In the genomic region with DNA sequence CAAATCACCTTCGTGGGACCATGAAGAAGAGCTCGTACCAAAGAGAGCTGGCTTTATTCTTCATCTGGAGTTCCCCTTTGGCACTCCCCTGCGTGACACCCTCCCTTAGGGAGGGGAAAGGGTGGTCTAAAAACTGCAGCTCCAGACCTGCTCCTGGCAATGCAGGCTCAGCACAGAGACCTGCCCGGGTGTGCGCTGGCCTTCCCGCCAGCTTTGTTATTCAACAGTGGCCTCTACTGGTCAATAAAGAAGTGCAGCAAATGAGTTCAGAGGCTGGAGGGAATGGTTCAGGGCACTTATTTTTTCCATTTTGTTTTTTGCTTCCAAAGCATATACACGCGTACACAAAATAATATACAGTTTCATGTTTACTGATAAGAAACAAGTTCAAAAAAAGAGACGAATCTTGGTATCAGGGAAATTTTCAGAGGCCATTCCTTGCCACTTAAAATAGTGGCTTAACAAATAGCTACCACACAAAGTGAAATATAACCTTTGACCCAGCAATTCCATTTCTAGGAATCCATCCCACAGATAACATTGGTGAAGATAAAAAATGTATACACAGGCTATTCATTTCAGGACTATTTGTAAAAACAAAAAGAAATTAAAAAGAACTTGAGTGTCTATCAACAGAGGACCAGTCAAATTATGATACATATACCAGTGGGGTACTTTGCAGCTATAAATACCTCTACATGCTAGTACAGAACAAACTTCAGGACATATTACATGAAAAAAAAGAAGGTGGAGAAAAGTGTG, we compare ENCODE assay signal across 1 cellular context.
TF ChIP-seq lines count a peak whose summit lies in the region.

No MANE protein-coding gene starts in this region.

TF ChIP-seq in HepG2, 621 proteins besides CTCF, POLR2A, EP300 and RAD21 (continued from another document and continues in another):
- TF ChIP-seq, protein P1, sequence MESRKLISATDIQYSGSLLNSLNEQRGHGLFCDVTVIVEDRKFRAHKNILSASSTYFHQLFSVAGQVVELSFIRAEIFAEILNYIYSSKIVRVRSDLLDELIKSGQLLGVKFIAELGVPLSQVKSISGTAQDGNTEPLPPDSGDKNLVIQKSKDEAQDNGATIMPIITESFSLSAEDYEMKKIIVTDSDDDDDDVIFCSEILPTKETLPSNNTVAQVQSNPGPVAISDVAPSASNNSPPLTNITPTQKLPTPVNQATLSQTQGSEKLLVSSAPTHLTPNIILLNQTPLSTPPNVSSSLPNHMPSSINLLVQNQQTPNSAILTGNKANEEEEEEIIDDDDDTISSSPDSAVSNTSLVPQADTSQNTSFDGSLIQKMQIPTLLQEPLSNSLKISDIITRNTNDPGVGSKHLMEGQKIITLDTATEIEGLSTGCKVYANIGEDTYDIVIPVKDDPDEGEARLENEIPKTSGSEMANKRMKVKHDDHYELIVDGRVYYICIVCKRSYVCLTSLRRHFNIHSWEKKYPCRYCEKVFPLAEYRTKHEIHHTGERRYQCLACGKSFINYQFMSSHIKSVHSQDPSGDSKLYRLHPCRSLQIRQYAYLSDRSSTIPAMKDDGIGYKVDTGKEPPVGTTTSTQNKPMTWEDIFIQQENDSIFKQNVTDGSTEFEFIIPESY (CRISPR knock-in tag; IDR thresholded peaks at IDR 0.05), result peak; percentile 24; the same call in 1 of the 2 replicates
- no peak for TF ChIP-seq JDP2 (CRISPR knock-in tag; IDR thresholded peaks at IDR 0.05; ENCODE audit: borderline replicate concordance)
- TF ChIP-seq ZNF230 (CRISPR knock-in tag; IDR thresholded peaks at IDR 0.05), result no peak
- TF ChIP-seq BCL6 (CRISPR knock-in tag; IDR thresholded peaks at IDR 0.05), result peak; percentile 87
- TF ChIP-seq, protein P2, sequence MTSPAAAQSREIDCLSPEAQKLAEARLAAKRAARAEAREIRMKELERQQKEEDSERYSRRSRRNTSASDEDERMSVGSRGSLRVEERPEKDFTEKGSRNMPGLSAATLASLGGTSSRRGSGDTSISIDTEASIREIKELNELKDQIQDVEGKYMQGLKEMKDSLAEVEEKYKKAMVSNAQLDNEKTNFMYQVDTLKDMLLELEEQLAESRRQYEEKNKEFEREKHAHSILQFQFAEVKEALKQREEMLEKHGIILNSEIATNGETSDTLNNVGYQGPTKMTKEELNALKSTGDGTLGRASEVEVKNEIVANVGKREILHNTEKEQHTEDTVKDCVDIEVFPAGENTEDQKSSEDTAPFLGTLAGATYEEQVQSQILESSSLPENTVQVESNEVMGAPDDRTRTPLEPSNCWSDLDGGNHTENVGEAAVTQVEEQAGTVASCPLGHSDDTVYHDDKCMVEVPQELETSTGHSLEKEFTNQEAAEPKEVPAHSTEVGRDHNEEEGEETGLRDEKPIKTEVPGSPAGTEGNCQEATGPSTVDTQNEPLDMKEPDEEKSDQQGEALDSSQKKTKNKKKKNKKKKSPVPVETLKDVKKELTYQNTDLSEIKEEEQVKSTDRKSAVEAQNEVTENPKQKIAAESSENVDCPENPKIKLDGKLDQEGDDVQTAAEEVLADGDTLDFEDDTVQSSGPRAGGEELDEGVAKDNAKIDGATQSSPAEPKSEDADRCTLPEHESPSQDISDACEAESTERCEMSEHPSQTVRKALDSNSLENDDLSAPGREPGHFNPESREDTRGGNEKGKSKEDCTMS (CRISPR knock-in tag; conservative IDR thresholded peaks at IDR 0.05), result no peak
- TF ChIP-seq RARA (CRISPR knock-in tag; IDR thresholded peaks at IDR 0.05), result no peak
- TF ChIP-seq, protein P3, sequence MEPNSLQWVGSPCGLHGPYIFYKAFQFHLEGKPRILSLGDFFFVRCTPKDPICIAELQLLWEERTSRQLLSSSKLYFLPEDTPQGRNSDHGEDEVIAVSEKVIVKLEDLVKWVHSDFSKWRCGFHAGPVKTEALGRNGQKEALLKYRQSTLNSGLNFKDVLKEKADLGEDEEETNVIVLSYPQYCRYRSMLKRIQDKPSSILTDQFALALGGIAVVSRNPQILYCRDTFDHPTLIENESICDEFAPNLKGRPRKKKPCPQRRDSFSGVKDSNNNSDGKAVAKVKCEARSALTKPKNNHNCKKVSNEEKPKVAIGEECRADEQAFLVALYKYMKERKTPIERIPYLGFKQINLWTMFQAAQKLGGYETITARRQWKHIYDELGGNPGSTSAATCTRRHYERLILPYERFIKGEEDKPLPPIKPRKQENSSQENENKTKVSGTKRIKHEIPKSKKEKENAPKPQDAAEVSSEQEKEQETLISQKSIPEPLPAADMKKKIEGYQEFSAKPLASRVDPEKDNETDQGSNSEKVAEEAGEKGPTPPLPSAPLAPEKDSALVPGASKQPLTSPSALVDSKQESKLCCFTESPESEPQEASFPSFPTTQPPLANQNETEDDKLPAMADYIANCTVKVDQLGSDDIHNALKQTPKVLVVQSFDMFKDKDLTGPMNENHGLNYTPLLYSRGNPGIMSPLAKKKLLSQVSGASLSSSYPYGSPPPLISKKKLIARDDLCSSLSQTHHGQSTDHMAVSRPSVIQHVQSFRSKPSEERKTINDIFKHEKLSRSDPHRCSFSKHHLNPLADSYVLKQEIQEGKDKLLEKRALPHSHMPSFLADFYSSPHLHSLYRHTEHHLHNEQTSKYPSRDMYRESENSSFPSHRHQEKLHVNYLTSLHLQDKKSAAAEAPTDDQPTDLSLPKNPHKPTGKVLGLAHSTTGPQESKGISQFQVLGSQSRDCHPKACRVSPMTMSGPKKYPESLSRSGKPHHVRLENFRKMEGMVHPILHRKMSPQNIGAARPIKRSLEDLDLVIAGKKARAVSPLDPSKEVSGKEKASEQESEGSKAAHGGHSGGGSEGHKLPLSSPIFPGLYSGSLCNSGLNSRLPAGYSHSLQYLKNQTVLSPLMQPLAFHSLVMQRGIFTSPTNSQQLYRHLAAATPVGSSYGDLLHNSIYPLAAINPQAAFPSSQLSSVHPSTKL (CRISPR knock-in tag; IDR thresholded peaks at IDR 0.05), result peak; percentile 16; the same call in 1 of the 2 replicates
- no peak for TF ChIP-seq ATF1 (CRISPR knock-in tag; IDR thresholded peaks at IDR 0.05)
- no peak for TF ChIP-seq RORA (CRISPR knock-in tag; IDR thresholded peaks at IDR 0.05)
- TF ChIP-seq, protein P4, sequence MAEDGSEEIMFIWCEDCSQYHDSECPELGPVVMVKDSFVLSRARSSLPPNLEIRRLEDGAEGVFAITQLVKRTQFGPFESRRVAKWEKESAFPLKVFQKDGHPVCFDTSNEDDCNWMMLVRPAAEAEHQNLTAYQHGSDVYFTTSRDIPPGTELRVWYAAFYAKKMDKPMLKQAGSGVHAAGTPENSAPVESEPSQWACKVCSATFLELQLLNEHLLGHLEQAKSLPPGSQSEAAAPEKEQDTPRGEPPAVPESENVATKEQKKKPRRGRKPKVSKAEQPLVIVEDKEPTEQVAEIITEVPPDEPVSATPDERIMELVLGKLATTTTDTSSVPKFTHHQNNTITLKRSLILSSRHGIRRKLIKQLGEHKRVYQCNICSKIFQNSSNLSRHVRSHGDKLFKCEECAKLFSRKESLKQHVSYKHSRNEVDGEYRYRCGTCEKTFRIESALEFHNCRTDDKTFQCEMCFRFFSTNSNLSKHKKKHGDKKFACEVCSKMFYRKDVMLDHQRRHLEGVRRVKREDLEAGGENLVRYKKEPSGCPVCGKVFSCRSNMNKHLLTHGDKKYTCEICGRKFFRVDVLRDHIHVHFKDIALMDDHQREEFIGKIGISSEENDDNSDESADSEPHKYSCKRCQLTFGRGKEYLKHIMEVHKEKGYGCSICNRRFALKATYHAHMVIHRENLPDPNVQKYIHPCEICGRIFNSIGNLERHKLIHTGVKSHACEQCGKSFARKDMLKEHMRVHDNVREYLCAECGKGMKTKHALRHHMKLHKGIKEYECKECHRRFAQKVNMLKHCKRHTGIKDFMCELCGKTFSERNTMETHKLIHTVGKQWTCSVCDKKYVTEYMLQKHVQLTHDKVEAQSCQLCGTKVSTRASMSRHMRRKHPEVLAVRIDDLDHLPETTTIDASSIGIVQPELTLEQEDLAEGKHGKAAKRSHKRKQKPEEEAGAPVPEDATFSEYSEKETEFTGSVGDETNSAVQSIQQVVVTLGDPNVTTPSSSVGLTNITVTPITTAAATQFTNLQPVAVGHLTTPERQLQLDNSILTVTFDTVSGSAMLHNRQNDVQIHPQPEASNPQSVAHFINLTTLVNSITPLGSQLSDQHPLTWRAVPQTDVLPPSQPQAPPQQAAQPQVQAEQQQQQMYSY (CRISPR knock-in tag; IDR thresholded peaks at IDR 0.05), result no peak
- TF ChIP-seq, protein P5, sequence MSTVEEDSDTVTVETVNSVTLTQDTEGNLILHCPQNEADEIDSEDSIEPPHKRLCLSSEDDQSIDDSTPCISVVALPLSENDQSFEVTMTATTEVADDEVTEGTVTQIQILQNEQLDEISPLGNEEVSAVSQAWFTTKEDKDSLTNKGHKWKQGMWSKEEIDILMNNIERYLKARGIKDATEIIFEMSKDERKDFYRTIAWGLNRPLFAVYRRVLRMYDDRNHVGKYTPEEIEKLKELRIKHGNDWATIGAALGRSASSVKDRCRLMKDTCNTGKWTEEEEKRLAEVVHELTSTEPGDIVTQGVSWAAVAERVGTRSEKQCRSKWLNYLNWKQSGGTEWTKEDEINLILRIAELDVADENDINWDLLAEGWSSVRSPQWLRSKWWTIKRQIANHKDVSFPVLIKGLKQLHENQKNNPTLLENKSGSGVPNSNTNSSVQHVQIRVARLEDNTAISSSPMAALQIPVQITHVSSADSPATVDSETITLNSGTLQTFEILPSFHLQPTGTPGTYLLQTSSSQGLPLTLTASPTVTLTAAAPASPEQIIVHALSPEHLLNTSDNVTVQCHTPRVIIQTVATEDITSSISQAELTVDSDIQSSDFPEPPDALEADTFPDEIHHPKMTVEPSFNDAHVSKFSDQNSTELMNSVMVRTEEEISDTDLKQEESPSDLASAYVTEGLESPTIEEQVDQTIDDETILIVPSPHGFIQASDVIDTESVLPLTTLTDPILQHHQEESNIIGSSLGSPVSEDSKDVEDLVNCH (CRISPR knock-in tag; IDR thresholded peaks at IDR 0.05), result no peak
- TF ChIP-seq, protein P6, sequence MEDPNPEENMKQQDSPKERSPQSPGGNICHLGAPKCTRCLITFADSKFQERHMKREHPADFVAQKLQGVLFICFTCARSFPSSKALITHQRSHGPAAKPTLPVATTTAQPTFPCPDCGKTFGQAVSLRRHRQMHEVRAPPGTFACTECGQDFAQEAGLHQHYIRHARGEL (CRISPR knock-in tag; IDR thresholded peaks at IDR 0.05), result no peak
- TF ChIP-seq NFKBIZ (CRISPR knock-in tag; IDR thresholded peaks at IDR 0.05), result no peak
- TF ChIP-seq FOXA3 (CRISPR knock-in tag; IDR thresholded peaks at IDR 0.05), result peak; percentile 40; the same call in 1 of the 2 replicates
- TF ChIP-seq EEA1 (CRISPR knock-in tag; IDR thresholded peaks at IDR 0.05; ENCODE audit: borderline replicate concordance), result no peak
- peak; percentile 24; the same call in 1 of the 2 replicates for TF ChIP-seq NCOR1 (IDR thresholded peaks at IDR 0.05; ENCODE audit: borderline replicate concordance, low read length)
- TF ChIP-seq U2AF2 (IDR thresholded peaks at IDR 0.05; ENCODE audit: low read depth, low read length), result no peak
- TF ChIP-seq, protein P7, sequence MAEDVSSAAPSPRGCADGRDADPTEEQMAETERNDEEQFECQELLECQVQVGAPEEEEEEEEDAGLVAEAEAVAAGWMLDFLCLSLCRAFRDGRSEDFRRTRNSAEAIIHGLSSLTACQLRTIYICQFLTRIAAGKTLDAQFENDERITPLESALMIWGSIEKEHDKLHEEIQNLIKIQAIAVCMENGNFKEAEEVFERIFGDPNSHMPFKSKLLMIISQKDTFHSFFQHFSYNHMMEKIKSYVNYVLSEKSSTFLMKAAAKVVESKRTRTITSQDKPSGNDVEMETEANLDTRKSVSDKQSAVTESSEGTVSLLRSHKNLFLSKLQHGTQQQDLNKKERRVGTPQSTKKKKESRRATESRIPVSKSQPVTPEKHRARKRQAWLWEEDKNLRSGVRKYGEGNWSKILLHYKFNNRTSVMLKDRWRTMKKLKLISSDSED (CRISPR knock-in tag; IDR thresholded peaks at IDR 0.05), result no peak
- TF ChIP-seq, protein P8, sequence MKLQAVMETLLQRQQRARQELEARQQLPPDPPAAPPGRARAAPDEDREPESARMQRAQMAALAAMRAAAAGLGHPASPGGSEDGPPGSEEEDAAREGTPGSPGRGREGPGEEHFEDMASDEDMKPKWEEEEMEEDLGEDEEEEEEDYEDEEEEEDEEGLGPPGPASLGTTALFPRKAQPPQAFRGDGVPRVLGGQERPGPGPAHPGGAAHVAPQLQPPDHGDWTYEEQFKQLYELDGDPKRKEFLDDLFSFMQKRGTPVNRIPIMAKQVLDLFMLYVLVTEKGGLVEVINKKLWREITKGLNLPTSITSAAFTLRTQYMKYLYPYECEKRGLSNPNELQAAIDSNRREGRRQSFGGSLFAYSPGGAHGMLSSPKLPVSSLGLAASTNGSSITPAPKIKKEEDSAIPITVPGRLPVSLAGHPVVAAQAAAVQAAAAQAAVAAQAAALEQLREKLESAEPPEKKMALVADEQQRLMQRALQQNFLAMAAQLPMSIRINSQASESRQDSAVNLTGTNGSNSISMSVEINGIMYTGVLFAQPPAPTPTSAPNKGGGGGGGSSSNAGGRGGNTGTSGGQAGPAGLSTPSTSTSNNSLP (IDR thresholded peaks at IDR 0.05; ENCODE audit: low read depth, low read length), result 0 out of 2 replicates have a peak, but pooled peaks have one; percentile 37
- no peak for TF ChIP-seq ZNF367 (CRISPR knock-in tag; IDR thresholded peaks at IDR 0.05; ENCODE audit: borderline replicate concordance)
- no peak for TF ChIP-seq ZNF782 (CRISPR knock-in tag; IDR thresholded peaks at IDR 0.05; ENCODE audit: borderline replicate concordance)
- TF ChIP-seq ZNF550 (CRISPR knock-in tag; IDR thresholded peaks at IDR 0.05; ENCODE audit: borderline replicate concordance), result no peak
- TF ChIP-seq, protein P9, sequence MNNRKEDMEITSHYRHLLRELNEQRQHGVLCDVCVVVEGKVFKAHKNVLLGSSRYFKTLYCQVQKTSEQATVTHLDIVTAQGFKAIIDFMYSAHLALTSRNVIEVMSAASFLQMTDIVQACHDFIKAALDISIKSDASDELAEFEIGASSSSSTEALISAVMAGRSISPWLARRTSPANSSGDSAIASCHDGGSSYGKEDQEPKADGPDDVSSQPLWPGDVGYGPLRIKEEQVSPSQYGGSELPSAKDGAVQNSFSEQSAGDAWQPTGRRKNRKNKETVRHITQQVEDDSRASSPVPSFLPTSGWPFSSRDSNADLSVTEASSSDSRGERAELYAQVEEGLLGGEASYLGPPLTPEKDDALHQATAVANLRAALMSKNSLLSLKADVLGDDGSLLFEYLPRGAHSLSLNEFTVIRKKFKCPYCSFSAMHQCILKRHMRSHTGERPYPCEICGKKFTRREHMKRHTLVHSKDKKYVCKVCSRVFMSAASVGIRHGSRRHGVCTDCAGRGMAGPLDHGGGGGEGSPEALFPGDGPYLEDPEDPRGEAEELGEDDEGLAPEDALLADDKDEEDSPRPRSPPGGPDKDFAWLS (CRISPR knock-in tag; IDR thresholded peaks at IDR 0.05; ENCODE audit: borderline replicate concordance), result no peak
